ENCODE assay signal across 21 cellular contexts in genomic region chr20:3188823-3189413, GRCh38. TPM values are rescaled to one million over a fixed set of nuclear protein-coding genes. Genes with fewer than 3 reads are reported as not detected.
A peak's percentile ranks its signal among the peaks of the same experiment; 100 is the strongest.
DNase-seq lines count a peak whose midpoint lies in the region; ATAC-seq and TF ChIP-seq lines count a peak whose summit lies in the region.
"Had no signal": no experiment of that assay in that cellular context is flagged by ENCODE, and none has a peak within 500 bp of the region (broad histone marks: within the 10 kb centered on the region; RNA-seq: fewer than 3 reads in every experiment).

No MANE protein-coding gene starts in this region.

- H3K9me2 ChIP-seq in PC-3 (replicated peaks; ENCODE audit: low read length), result no peaks in the 10 kb centered on the region

- H3K9ac ChIP-seq in PC-3 (ENCODE audit: low read length), result no peak overlapping the region

- H3K27me3 ChIP-seq in right atrium auricular region (no peaks in the 10 kb centered on the region), PC-3 (ENCODE audit: low read length) (no peaks in the 10 kb centered on the region)
- H3K27me3 ChIP-seq: left lung had no signal

- H3K36me3 Mint-ChIP-seq in glutamatergic neuron (ENCODE audit: unreplicated experiment), result peaks cover 7% of the 10 kb centered on the region

- H3K4me3 Mint-ChIP-seq in glutamatergic neuron (ENCODE audit: unreplicated experiment), result peak overlapping the region; percentile 61
- H3K4me3 Mint-ChIP-seq: stimulated activated memory B cell treated with anti-CD40 and anti-IgM and Interleukin-4, amounts not matched to agents 10 μg/mL and 1 μg/mL and 100 μg/mL, for 72 hours had no signal

- H3K9me3 ChIP-seq in right atrium auricular region (no peaks in the 10 kb centered on the region), PC-3 (ENCODE audit: low read length) (no peaks in the 10 kb centered on the region)
- H3K9me3 ChIP-seq: left lung, mucosa of descending colon, psoas muscle had no signal

- H3K27me3 Mint-ChIP-seq in glutamatergic neuron (ENCODE audit: unreplicated experiment), result peaks cover 7% of the 10 kb centered on the region
- H3K27me3 Mint-ChIP-seq: stimulated activated memory B cell treated with anti-CD40 and anti-IgM and Interleukin-4, amounts not matched to agents 10 μg/mL and 1 μg/mL and 100 μg/mL, for 72 hours had no signal

- no peak overlapping the region for H2AFZ ChIP-seq in PC-3 (ENCODE audit: low read length)

- POLR2A ChIA-PET in PC-3 (lab: Charles Lee; ENCODE audit: unreplicated experiment), result no interaction called here

- H3K27ac ChIP-seq in right atrium auricular region (no peak overlapping the region), PC-3 (ENCODE audit: low read length) (no peak overlapping the region)
- H3K27ac ChIP-seq: left lung, psoas muscle had no signal

- no peak for DNase-seq in left ventricle myocardium superior
- no peak for DNase-seq in right atrium auricular region (ENCODE audit: low spot score)
- DNase-seq in PC-3, result no peak
- no peak for DNase-seq in glutamatergic neuron
- DNase-seq in erythroblast (lab: John Stamatoyannopoulos, UW), result no peak
- DNase-seq in stimulated activated CD4-positive, alpha-beta T cell treated with anti-CD3 and anti-CD28 coated beads, Interleukin-2, amount 100 ng/mL, for 24 hours, result no peak
- DNase-seq: activated CD4-positive, alpha-beta T cell treated with anti-CD3 and anti-CD28 coated beads for 48 hours; activated effector memory CD4-positive, alpha-beta T cell treated with anti-CD3 and anti-CD28 coated beads, Interleukin-2, amount 50 U/mL, for 16 hours; amniotic stem cell; dermis blood vessel endothelial cell; GDM1; KG1; NCI-H146; NCI-H748 treated with DMSO at 0.1 percent for 48 hours; SHP77; stimulated activated CD4-positive, alpha-beta T cell treated with anti-CD3 and anti-CD28 coated beads, Interleukin-1b, Interleukin-23, amount 100 ng/mL, for 48 hours had no signal

- CTCF ChIA-PET in PC-3 (lab: Charles Lee), result no interaction called here

- H3K9me3 Mint-ChIP-seq in glutamatergic neuron (ENCODE audit: unreplicated experiment), result peaks cover 11% of the 10 kb centered on the region
- H3K9me3 Mint-ChIP-seq: stimulated activated memory B cell treated with anti-CD40 and anti-IgM and Interleukin-4, amounts not matched to agents 10 μg/mL and 1 μg/mL and 100 μg/mL, for 72 hours had no signal

- no peaks in the 10 kb centered on the region for H3K79me2 ChIP-seq in PC-3 (ENCODE audit: low read length)

- TF ChIP-seq POLR2A in erythroblast (IDR thresholded peaks at IDR 0.05; ENCODE audit: low read length), result no peak

- no peak overlapping the region for H3K4me3 ChIP-seq in right atrium auricular region
- no peak overlapping the region for H3K4me3 ChIP-seq in PC-3 (ENCODE audit: low read length)
- H3K4me3 ChIP-seq: left lung, mucosa of descending colon, psoas muscle had no signal

- no peaks in the 10 kb centered on the region for H4K20me1 ChIP-seq in PC-3 (ENCODE audit: low read length)

- no peaks in the 10 kb centered on the region for H3F3A ChIP-seq in PC-3 (ENCODE audit: low read length, unreplicated experiment)

- peaks cover 42% of the 10 kb centered on the region for H3K36me3 ChIP-seq in right atrium auricular region
- peaks cover 30% of the 10 kb centered on the region for H3K36me3 ChIP-seq in PC-3 (ENCODE audit: low read depth, low read length)

- BruUV-seq in PC-3 (replicated peaks; lab: Mats Ljungman, UMichigan), result TSS peak; percentile 16

- H3K27ac Mint-ChIP-seq in glutamatergic neuron (ENCODE audit: unreplicated experiment), result no peak overlapping the region
- H3K27ac Mint-ChIP-seq: stimulated activated memory B cell treated with anti-CD40 and anti-IgM and Interleukin-4, amounts not matched to agents 10 μg/mL and 1 μg/mL and 100 μg/mL, for 72 hours had no signal

- ATAC-seq in left ventricle myocardium superior (peak; percentile 51), PC-3 (no peak; the same call in 1 of the 2 replicates), HG02759 (IDR thresholded peaks at IDR 0.05; ENCODE audit: unreplicated experiment) (no peak)
- ATAC-seq: left lung; mucosa of descending colon; stimulated activated memory B cell treated with anti-CD40 and anti-IgM and Interleukin-4, amounts not matched to agents 10 μg/mL and 1 μg/mL and 100 μg/mL, for 72 hours had no signal

- H3K4me1 ChIP-seq in right atrium auricular region, result no peaks in the 10 kb centered on the region
- no peaks in the 10 kb centered on the region for H3K4me1 ChIP-seq in PC-3 (ENCODE audit: insufficient read depth, low read length)
- H3K4me1 ChIP-seq: left lung, psoas muscle had no signal

- no peak for TF ChIP-seq CTCF in right atrium auricular region (IDR thresholded peaks at IDR 0.05)
- no peak for TF ChIP-seq CTCF in PC-3 (conservative IDR thresholded peaks at IDR 0.05; ENCODE audit: low read depth, low read length)
- no peak for TF ChIP-seq CTCF in glutamatergic neuron (IDR thresholded peaks at IDR 0.05; ENCODE audit: partially characterized antibody, unreplicated experiment)

- no peak overlapping the region for H3K4me2 ChIP-seq in PC-3 (ENCODE audit: low read length)

- H3K4me1 Mint-ChIP-seq in glutamatergic neuron (ENCODE audit: low read depth, unreplicated experiment), result peaks cover 10% of the 10 kb centered on the region
- H3K4me1 Mint-ChIP-seq: stimulated activated memory B cell treated with anti-CD40 and anti-IgM and Interleukin-4, amounts not matched to agents 10 μg/mL and 1 μg/mL and 100 μg/mL, for 72 hours had no signal

- intact Hi-C loops in left ventricle myocardium superior (cut with micrococcal nuclease) (no loop called here), PC-3 (cut with micrococcal nuclease) (no loop called here)

RNA-seq across cellular contexts. Expression of gene DDRGK1, which starts 15.6 kb away (rescaled TPM):
- total RNA-seq in left ventricle myocardium superior, result 37.2 TPM
- 10 to 100 TPM; 43.8 to 48.0 TPM for total RNA-seq in right atrium auricular region
- total RNA-seq in PC-3 (2014; rRNA removed), result 97.7 and 122 TPM in 2 replicates
- total RNA-seq in glutamatergic neuron (ENCODE audit: unreplicated experiment), result 59.3 TPM

RNA-seq across cellular contexts. Expression of gene LZTS3, which starts 15.6 kb away (rescaled TPM):
- total RNA-seq in left ventricle myocardium superior (17.6 TPM), right atrium auricular region (10 to 100 TPM; 18.9 to 25.9 TPM), PC-3 (2014; rRNA removed) (6.4 and 8.9 TPM in 2 replicates), glutamatergic neuron (ENCODE audit: unreplicated experiment) (56.8 TPM)

RNA-seq across cellular contexts. Expression of gene ITPA, which starts 20.4 kb away (rescaled TPM):
- total RNA-seq in left ventricle myocardium superior, result 17.2 TPM
- 10 to 100 TPM; 17.4 to 21.4 TPM for total RNA-seq in right atrium auricular region
- 117 and 121 TPM in 2 replicates for total RNA-seq in PC-3 (2014; rRNA removed)
- 72.1 TPM for total RNA-seq in glutamatergic neuron (ENCODE audit: unreplicated experiment)

RNA-seq across cellular contexts. Expression of gene FASTKD5, which starts 29.3 kb away (rescaled TPM):
- total RNA-seq in left ventricle myocardium superior (29.1 TPM), right atrium auricular region (10 to 100 TPM; 18.7 to 24.7 TPM), PC-3 (2014; rRNA removed) (16.8 and 25.2 TPM in 2 replicates), glutamatergic neuron (ENCODE audit: unreplicated experiment) (19.5 TPM)

RNA-seq across cellular contexts. Expression of gene UBOX5, which starts 29.3 kb away (rescaled TPM):
- total RNA-seq in left ventricle myocardium superior (2.9 TPM), right atrium auricular region (1 to 10 TPM; 4.1 to 5.0 TPM), PC-3 (2014; rRNA removed) (4.3 and 4.5 TPM in 2 replicates), glutamatergic neuron (ENCODE audit: unreplicated experiment) (8.6 TPM)
